24 cellular contexts compared by ENCODE assay signal in the genomic region with DNA sequence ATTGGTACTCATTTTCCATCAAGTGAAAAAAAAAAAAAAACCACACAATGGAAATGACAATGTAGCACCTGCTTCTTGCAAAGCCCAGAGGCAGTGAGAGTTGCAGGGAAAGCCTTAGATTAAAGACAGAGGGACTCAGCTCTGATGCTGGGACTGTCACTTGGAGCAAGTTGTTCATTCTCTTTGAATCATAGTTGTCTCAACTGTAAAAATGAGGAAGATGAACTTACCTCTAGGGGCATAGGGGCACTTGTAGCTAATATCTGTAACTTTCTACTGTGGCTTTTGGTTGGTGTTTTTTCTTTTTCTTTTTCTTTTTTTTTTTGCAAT.
DNase-seq lines count a peak whose midpoint lies in the region; ATAC-seq and TF ChIP-seq lines count a peak whose summit lies in the region.
"Had no signal": no experiment of that assay in that cellular context is flagged by ENCODE, and none has a peak within 500 bp of the region (broad histone marks: within the 10 kb centered on the region; RNA-seq: fewer than 3 reads in every experiment).

No MANE protein-coding gene starts in this region.

- no peaks in the 10 kb centered on the region for H4K20me1 ChIP-seq in neural progenitor cell (ENCODE audit: low read depth)

- H3K27ac ChIP-seq in neural progenitor cell = no peak overlapping the region
- H3K27ac ChIP-seq: upper lobe of left lung had no signal

- H3K36me3 ChIP-seq in neural progenitor cell = no peaks in the 10 kb centered on the region
- H3K36me3 ChIP-seq: upper lobe of left lung had no signal

- H3K27me3 Mint-ChIP-seq in neural progenitor cell (ENCODE audit: insufficient read depth, low read depth) = peaks cover 2% of the 10 kb centered on the region
- H3K27me3 Mint-ChIP-seq: activated T-cell treated with anti-CD3 and anti-CD28 coated beads, Interleukin-2, amount 50 U/mL, for 24 hours; B cell; memory B cell; naive B cell; T-helper 17 cell had no signal

- no peaks in the 10 kb centered on the region for H3K9me3 ChIP-seq in neural progenitor cell (ENCODE audit: low read depth)
- H3K9me3 ChIP-seq: body of pancreas, heart left ventricle, upper lobe of left lung had no signal

- no peak overlapping the region for H3K4me2 ChIP-seq in neural progenitor cell
- H3K4me2 ChIP-seq: smooth muscle cell had no signal

- peak overlapping the region; percentile 33 for H3K27ac Mint-ChIP-seq in neural progenitor cell
- H3K27ac Mint-ChIP-seq: activated T-cell treated with anti-CD3 and anti-CD28 coated beads, Interleukin-2, amount 50 U/mL, for 24 hours; B cell; memory B cell; naive B cell; T-helper 17 cell had no signal

- H3K4me1 ChIP-seq in neural progenitor cell = no peaks in the 10 kb centered on the region
- H3K4me1 ChIP-seq: upper lobe of left lung had no signal

- DNase-seq in NCI-H1436 (lab: John Stamatoyannopoulos, UW) (peak; percentile 45), NCI-H1436 treated with DMSO at 0.1 percent for 48 hours (lab: John Stamatoyannopoulos, UW) (no peak), NCI-H774 (lab: John Stamatoyannopoulos, UW) (peak; percentile 25), neural progenitor cell (ENCODE audit: low spot score) (no peak), NCI-H510A treated with DMSO at 0.1 percent for 48 hours (lab: John Stamatoyannopoulos, UW) (no peak), GM19238 (ENCODE audit: insufficient read length, low spot score) (no peak)
- DNase-seq: activated CD4-positive, alpha-beta T cell treated with anti-CD3 and anti-CD28 coated beads for 4 hours; activated T-cell treated with anti-CD3 and anti-CD28 coated beads, Interleukin-2, amount 50 U/mL, for 24 hours; effector CD8-positive, alpha-beta T cell; IMR-90; naive B cell; NCI-H1694 treated with DMSO at 0.1 percent for 48 hours; NCI-H446 treated with DMSO at 0.1 percent for 48 hours; NK-92 treated with Interleukin-12 subunit alpha and Interleukin-12 subunit beta, amount 100 ng/mL, for 24 hours; T-helper 17 cell; upper lobe of left lung had no signal

- no peak overlapping the region for H3K4me3 ChIP-seq in neural progenitor cell
- H3K4me3 ChIP-seq: body of pancreas, GM12878, heart left ventricle, smooth muscle cell, upper lobe of left lung had no signal

- no peaks in the 10 kb centered on the region for H3K79me2 ChIP-seq in neural progenitor cell (ENCODE audit: low read depth)

- H3K36me3 Mint-ChIP-seq in neural progenitor cell = no peaks in the 10 kb centered on the region
- H3K36me3 Mint-ChIP-seq: memory B cell, naive B cell had no signal

- ATAC-seq in HG03460 (IDR thresholded peaks at IDR 0.05; ENCODE audit: unreplicated experiment) = no peak
- ATAC-seq: GM12878, T-helper 17 cell had no signal

- no peaks in the 10 kb centered on the region for H3K4me1 Mint-ChIP-seq in neural progenitor cell
- H3K4me1 Mint-ChIP-seq: B cell, memory B cell had no signal

- no peak overlapping the region for H2AFZ ChIP-seq in neural progenitor cell (replicated peaks)

- H3F3A ChIP-seq in neural progenitor cell (ENCODE audit: low read depth) = no peaks in the 10 kb centered on the region

- 0 out of 3 replicates have a peak, but pooled peaks have one; percentile 5 for TF ChIP-seq CTCF in GM12872 (IDR thresholded peaks at IDR 0.05; ENCODE audit: insufficient read depth, low read depth, low read length)
- TF ChIP-seq CTCF in neural progenitor cell (IDR thresholded peaks at IDR 0.05) = no peak

- no peak overlapping the region for H3K9ac ChIP-seq in neural progenitor cell

- no peaks in the 10 kb centered on the region for H3K9me3 Mint-ChIP-seq in neural progenitor cell
- H3K9me3 Mint-ChIP-seq: activated T-cell treated with anti-CD3 and anti-CD28 coated beads, Interleukin-2, amount 50 U/mL, for 24 hours; memory B cell; naive B cell had no signal

- no peak overlapping the region for H3K4me3 Mint-ChIP-seq in neural progenitor cell
- H3K4me3 Mint-ChIP-seq: activated T-cell treated with anti-CD3 and anti-CD28 coated beads, Interleukin-2, amount 50 U/mL, for 24 hours; B cell; memory B cell; naive B cell; T-helper 17 cell had no signal

- no peaks in the 10 kb centered on the region for H3K27me3 ChIP-seq in neural progenitor cell
- H3K27me3 ChIP-seq: body of pancreas, heart left ventricle, upper lobe of left lung had no signal

Comparison
In these comparisons a context has a peak if more than half of its experiments do, and no peak if none do; other contexts are left out.
1. DNase-seq: peak in NCI-H1436 (single experiment) and NCI-H774 (single experiment); none in NCI-H1436 treated with DMSO at 0.1 percent for 48 hours (single experiment), neural progenitor cell (single experiment), NCI-H510A treated with DMSO at 0.1 percent for 48 hours (single experiment) and GM19238 (single experiment).